18 cellular contexts compared by ENCODE assay signal in genomic region chr7:27145167-27145883, GRCh38. TPM values are rescaled to one million over a fixed set of nuclear protein-coding genes. Genes with fewer than 3 reads are reported as not detected.
DNase-seq lines count a peak whose midpoint lies in the region; ATAC-seq, FAIRE-seq and TF ChIP-seq lines count a peak whose summit lies in the region.
"Had no signal": no experiment of that assay in that cellular context is flagged by ENCODE, and none has a peak within 500 bp of the region (broad histone marks: within the 10 kb centered on the region; RNA-seq: fewer than 3 reads in every experiment).

No MANE protein-coding gene starts in this region.

- dilution Hi-C loops in endothelial cell of umbilical vein (cut with MboI; ENCODE audit: extremely low pct_ligation_motif_present, low sequenced_read_pairs), result no loop called here

- no peaks in the 10 kb centered on the region for H3K27me3 ChIP-seq in endothelial cell of umbilical vein (ENCODE audit: control insufficient read depth in 2 of 2, insufficient read depth in 2 of 2, low read length in 2 of 2)
- peaks cover 0 to 97% of the 10 kb centered on the region in 2 donors for H3K27me3 ChIP-seq in tibial nerve
- H3K27me3 ChIP-seq: uterus had no signal

- peak; percentile 42 for FAIRE-seq in endothelial cell of umbilical vein (lab: Jason Lieb, UNC)

- no peak for TF ChIP-seq POLR2A in endothelial cell of umbilical vein (IDR thresholded peaks at IDR 0.05; ENCODE audit: low read depth, low read length)
- no peak for TF ChIP-seq POLR2A in tibial nerve (IDR thresholded peaks at IDR 0.05)

- H3K9me3 ChIP-seq in endothelial cell of umbilical vein (replicated peaks; ENCODE audit: control insufficient read depth, insufficient read depth, low read length) (no peaks in the 10 kb centered on the region), tibial nerve (no peaks in the 10 kb centered on the region)
- H3K9me3 ChIP-seq: prostate gland, uterus had no signal

- H3K36me3 Mint-ChIP-seq in naive B cell, result peaks cover 0 to 13% of the 10 kb centered on the region in 2 donors
- H3K36me3 Mint-ChIP-seq in activated CD4-positive, alpha-beta T cell treated with anti-CD3 and anti-CD28 coated beads, Interleukin-2, amount 10 ng/mL, durations not matched to agents 24 days and 14 days (ENCODE audit: low read depth), result no peaks in the 10 kb centered on the region

- POLR2A ChIA-PET in endothelial cell of umbilical vein (lab: Charles Lee), result interaction anchor here (0.6 to 1.6 kb wide), 2 partner anchors 15 to 237 kb away, joined by 4 read pairs; no protein-coding TSS in a partner anchor

- CTCF ChIA-PET in endothelial cell of umbilical vein (lab: Charles Lee), result interaction anchor here (0.7 to 7.0 kb wide), 17 partner anchors 10 to 776 kb away, joined by 3 to 72 read pairs (median 5); partner anchors contain the start of gene HOXA7

- H3K27ac ChIP-seq in endothelial cell of umbilical vein (ENCODE audit: insufficient read depth, low read depth, low read length) (peak overlapping the region; percentile 64), tibial nerve (peak overlapping the region in 3 of 4 donors; percentile 46 to 77 (median 55))

- no TSS peak for BruUV-seq in endothelial cell of umbilical vein (replicated peaks; lab: Mats Ljungman, UMichigan)

- no peak for TF ChIP-seq EP300 in tibial nerve (IDR thresholded peaks at IDR 0.05)

- peaks cover 17 to 26% (median 21%) of the 10 kb centered on the region in 3 donors for H3K4me1 Mint-ChIP-seq in naive B cell
- H3K4me1 Mint-ChIP-seq in activated CD4-positive, alpha-beta T cell treated with anti-CD3 and anti-CD28 coated beads, Interleukin-2, amount 10 ng/mL, durations not matched to agents 24 days and 14 days, result peaks cover 2% of the 10 kb centered on the region

- H3K27ac Mint-ChIP-seq in naive B cell, result peak overlapping the region in 2 of 6 donors; percentile 44 to 72
- H3K27ac Mint-ChIP-seq in activated CD4-positive, alpha-beta T cell treated with anti-CD3 and anti-CD28 coated beads, Interleukin-2, amount 10 ng/mL, durations not matched to agents 24 days and 14 days, result no peak overlapping the region
- H3K27ac Mint-ChIP-seq: activated CD4-positive, alpha-beta T cell treated with anti-CD3 and anti-CD28 coated beads for 36 hours; CD4-positive, alpha-beta T cell; T-helper 1 cell treated with Interleukin-12 subunit alpha and Interleukin-12 subunit beta and Interleukin-4 antibody, amounts not matched to agents 30 μg/mL and 1 μg/mL, for 36 hours had no signal

- ATAC-seq in naive B cell (ENCODE audit: low read depth in 2 of 2), result no peak
- ATAC-seq: activated CD4-positive, alpha-beta T cell treated with anti-CD3 and anti-CD28 coated beads for 36 hours had no signal

- H3K9me3 Mint-ChIP-seq in naive B cell, result peaks cover 0 to 8% (median 2%) of the 10 kb centered on the region in 7 donors
- H3K9me3 Mint-ChIP-seq in activated CD4-positive, alpha-beta T cell treated with anti-CD3 and anti-CD28 coated beads, Interleukin-2, amount 10 ng/mL, durations not matched to agents 24 days and 14 days, result no peaks in the 10 kb centered on the region
- H3K9me3 Mint-ChIP-seq: CD4-positive, alpha-beta T cell; T-helper 1 cell treated with Interleukin-12 subunit alpha and Interleukin-12 subunit beta and Interleukin-4 antibody, amounts not matched to agents 30 μg/mL and 1 μg/mL, for 36 hours had no signal

- peak overlapping the region in 2 of 3 experiments; percentile 23 to 50 for H3K4me3 ChIP-seq in endothelial cell of umbilical vein (replicated peaks in 1 of 3; ENCODE audit: insufficient read depth in 1 of 3, low read depth in 1 of 3, low read length in 3 of 3)
- peak overlapping the region in 1 of 4 donors; percentile 4 for H3K4me3 ChIP-seq in tibial nerve
- H3K4me3 ChIP-seq: uterus had no signal

- peak; percentile 60 for DNase-seq in activated effector memory CD4-positive, alpha-beta T cell treated with anti-CD3 and anti-CD28 coated beads, Interleukin-2, amount 50 U/mL, for 16 hours
- DNase-seq in activated effector memory CD4-positive, alpha-beta T cell treated with Interleukin-2 at 50 U/mL for 16 hours, result no peak
- DNase-seq in endothelial cell of umbilical vein (ENCODE audit: low read depth, low spot score) (no peak), naive B cell (no peak), tibial nerve (ENCODE audit: low spot score in 2 of 2) (no peak), inferior parietal cortex (ENCODE audit: extremely low spot score) (no peak), occipital lobe (lab: John Stamatoyannopoulos, UW) (no peak)
- no peak for DNase-seq in activated CD4-positive, alpha-beta T cell treated with anti-CD3 and anti-CD28 coated beads, Interleukin-2, amount 10 ng/mL, durations not matched to agents 24 days and 14 days
- DNase-seq: 8988T; activated CD4-positive, alpha-beta T cell treated with anti-CD3 and anti-CD28 coated beads for 36 hours; activated T-cell treated with anti-CD3 and anti-CD28 coated beads, Interleukin-2, amount 50 U/mL, for 1 hour; cortex of kidney; MM.1S; NCI-H774 had no signal

- H3K4me1 ChIP-seq in endothelial cell of umbilical vein (ENCODE audit: control insufficient read depth, extremely low read depth, insufficient read depth, low read length) (peaks cover 73% of the 10 kb centered on the region), tibial nerve (peaks cover 0 to 58% (median 7%) of the 10 kb centered on the region in 4 donors)
- H3K4me1 ChIP-seq: uterus had no signal

- no peaks in the 10 kb centered on the region for H3K9me1 ChIP-seq in endothelial cell of umbilical vein (replicated peaks; ENCODE audit: control insufficient read depth, extremely low read depth, insufficient read depth, low read length)

- peak overlapping the region in 5 of 8 donors; percentile 26 to 73 (median 48) for H3K4me3 Mint-ChIP-seq in naive B cell
- no peak overlapping the region for H3K4me3 Mint-ChIP-seq in activated CD4-positive, alpha-beta T cell treated with anti-CD3 and anti-CD28 coated beads, Interleukin-2, amount 10 ng/mL, durations not matched to agents 24 days and 14 days
- H3K4me3 Mint-ChIP-seq: activated CD4-positive, alpha-beta T cell treated with anti-CD3 and anti-CD28 coated beads for 36 hours; CD4-positive, alpha-beta T cell; T-helper 1 cell treated with Interleukin-12 subunit alpha and Interleukin-12 subunit beta and Interleukin-4 antibody, amounts not matched to agents 30 μg/mL and 1 μg/mL, for 36 hours had no signal

- H3K4me2 ChIP-seq in endothelial cell of umbilical vein (ENCODE audit: insufficient read depth, low read length), result peak overlapping the region; percentile 76

- H2AFZ ChIP-seq in endothelial cell of umbilical vein (ENCODE audit: low read depth, low read length), result no peak overlapping the region

- H3K79me2 ChIP-seq in endothelial cell of umbilical vein (ENCODE audit: control insufficient read depth, insufficient read depth, low read length), result peaks cover 97% of the 10 kb centered on the region

- H4K20me1 ChIP-seq in endothelial cell of umbilical vein (replicated peaks; ENCODE audit: control insufficient read depth, extremely low read depth, insufficient read depth, low read length), result no peaks in the 10 kb centered on the region

- WGBS in tibial nerve, 2 donors, result 73 to 75% methylated on average over 43 to 44 of the region's 44 CpGs

- peaks cover 62 to 74% (median 62%) of the 10 kb centered on the region in 3 donors for H3K27me3 Mint-ChIP-seq in naive B cell
- H3K27me3 Mint-ChIP-seq in activated CD4-positive, alpha-beta T cell treated with anti-CD3 and anti-CD28 coated beads, Interleukin-2, amount 10 ng/mL, durations not matched to agents 24 days and 14 days, result peaks cover 36% of the 10 kb centered on the region

- peaks cover 0 to 19% of the 10 kb centered on the region in 2 experiments for H3K36me3 ChIP-seq in endothelial cell of umbilical vein (ENCODE audit: control insufficient read depth in 2 of 2, extremely low read depth in 1 of 2, insufficient read depth in 2 of 2, low read length in 2 of 2)
- H3K36me3 ChIP-seq in tibial nerve, result peaks cover 0 to 27% (median 0%) of the 10 kb centered on the region in 3 donors
- H3K36me3 ChIP-seq: prostate gland, uterus had no signal

- peak overlapping the region; percentile 47 for H3K9ac ChIP-seq in endothelial cell of umbilical vein (replicated peaks; ENCODE audit: extremely low read depth, insufficient read depth, low read length)

- intact Hi-C loops in endothelial cell of umbilical vein (cut with micrococcal nuclease), result no loop called here
- intact Hi-C loops in activated CD4-positive, alpha-beta T cell treated with anti-CD3 and anti-CD28 coated beads, Interleukin-2, amount 10 ng/mL, durations not matched to agents 24 days and 14 days (cut with micrococcal nuclease), result no loop called here

- TF ChIP-seq CTCF in endothelial cell of umbilical vein (IDR thresholded peaks at IDR 0.05; ENCODE audit: extremely low read depth in 1 of 2, insufficient read depth in 1 of 2, low read depth in 1 of 2, low read length in 2 of 2) (no peak), tibial nerve (IDR thresholded peaks at IDR 0.05) (no peak)

RNA-seq across cellular contexts. Expression of gene HOXA5, which starts 1.8 kb away (rescaled TPM):
- total RNA-seq in endothelial cell of umbilical vein (18.8 and 21.4 TPM in 2 replicates), tibial nerve (10 to 100 TPM; 12.0 to 25.9 (median 16.6) TPM), occipital lobe (not detected)
- polyA plus RNA-seq in endothelial cell of umbilical vein (18.6 and 22.1 TPM in 2 replicates), naive B cell (ENCODE audit: low read depth in 6 of 6) (not detected)
- polyA plus RNA-seq in endothelial cell of umbilical vein (2011; cell fraction: cytosol; rRNA removed), result 15.7 and 18.5 TPM in 2 replicates
- polyA plus RNA-seq in endothelial cell of umbilical vein (2011; cell fraction: nucleus; rRNA removed), result 29.1 and 32.2 TPM in 2 replicates
- 19.5 and 28.4 TPM in 2 replicates for polyA plus RNA-seq in endothelial cell of umbilical vein (2012)
- 12.0 and 16.8 TPM in 2 replicates for polyA minus RNA-seq in endothelial cell of umbilical vein
- 1.3 TPM for polyA minus RNA-seq in endothelial cell of umbilical vein (2011; cell fraction: cytosol; rRNA and poly(A)+ RNA removed)
- polyA minus RNA-seq in endothelial cell of umbilical vein (2011; cell fraction: nucleus; rRNA and poly(A)+ RNA removed), result 10.0 and 11.6 TPM in 2 replicates
- total RNA-seq in activated CD4-positive, alpha-beta T cell treated with anti-CD3 and anti-CD28 coated beads, Interleukin-2, amount 10 ng/mL, durations not matched to agents 24 days and 14 days, result not detected in 2 replicates
- total RNA-seq: activated CD4-positive, alpha-beta T cell treated with anti-CD3 and anti-CD28 coated beads for 36 hours; CD4-positive, alpha-beta T cell had no signal

RNA-seq across cellular contexts. Expression of gene HOXA6, which starts 2.2 kb away (rescaled TPM):
- 17.9 and 20.7 TPM in 2 replicates for total RNA-seq in endothelial cell of umbilical vein
- 7.8 and 10.0 TPM in 2 replicates for polyA plus RNA-seq in endothelial cell of umbilical vein
- 5.0 and 6.7 TPM in 2 replicates for polyA plus RNA-seq in endothelial cell of umbilical vein (2011; cell fraction: cytosol; rRNA removed)
- polyA plus RNA-seq in endothelial cell of umbilical vein (2011; cell fraction: nucleus; rRNA removed), result 15.6 and 19.9 TPM in 2 replicates
- 6.1 and 6.2 TPM in 2 replicates for polyA plus RNA-seq in endothelial cell of umbilical vein (2012)
- 6.1 and 6.7 TPM in 2 replicates for polyA minus RNA-seq in endothelial cell of umbilical vein
- not detected for polyA minus RNA-seq in endothelial cell of umbilical vein (2011; cell fraction: cytosol; rRNA and poly(A)+ RNA removed)
- 8.4 and 18.0 TPM in 2 replicates for polyA minus RNA-seq in endothelial cell of umbilical vein (2011; cell fraction: nucleus; rRNA and poly(A)+ RNA removed)
- not detected for polyA plus RNA-seq in naive B cell (ENCODE audit: low read depth in 6 of 6)
- 10 to 100 TPM; 11.1 to 30.9 (median 18.7) TPM for total RNA-seq in tibial nerve
- not detected in 2 replicates for total RNA-seq in activated CD4-positive, alpha-beta T cell treated with anti-CD3 and anti-CD28 coated beads, Interleukin-2, amount 10 ng/mL, durations not matched to agents 24 days and 14 days
- total RNA-seq in occipital lobe, result not detected
- total RNA-seq: activated CD4-positive, alpha-beta T cell treated with anti-CD3 and anti-CD28 coated beads for 36 hours; CD4-positive, alpha-beta T cell had no signal

RNA-seq across cellular contexts. Expression of gene HOXA3, which starts 7.1 kb away (rescaled TPM):
- total RNA-seq in endothelial cell of umbilical vein (12.0 and 14.0 TPM in 2 replicates), tibial nerve (10 to 100 TPM in 1 of 4 donors, 1 to 10 TPM in 3; 7.0 to 18.8 (median 8.7) TPM), occipital lobe (not detected)
- polyA plus RNA-seq in endothelial cell of umbilical vein (4.2 and 4.7 TPM in 2 replicates), naive B cell (ENCODE audit: low read depth in 6 of 6) (not detected)
- polyA plus RNA-seq in endothelial cell of umbilical vein (2011; cell fraction: cytosol; rRNA removed), result 1.5 and 2.4 TPM in 2 replicates
- 14.0 and 14.1 TPM in 2 replicates for polyA plus RNA-seq in endothelial cell of umbilical vein (2011; cell fraction: nucleus; rRNA removed)
- 4.6 and 5.6 TPM in 2 replicates for polyA plus RNA-seq in endothelial cell of umbilical vein (2012)
- 1.6 and 2.0 TPM in 2 replicates for polyA minus RNA-seq in endothelial cell of umbilical vein
- polyA minus RNA-seq in endothelial cell of umbilical vein (2011; cell fraction: cytosol; rRNA and poly(A)+ RNA removed), result not detected
- polyA minus RNA-seq in endothelial cell of umbilical vein (2011; cell fraction: nucleus; rRNA and poly(A)+ RNA removed), result 7.1 and 20.1 TPM in 2 replicates
- not detected in 2 replicates for total RNA-seq in activated CD4-positive, alpha-beta T cell treated with anti-CD3 and anti-CD28 coated beads, Interleukin-2, amount 10 ng/mL, durations not matched to agents 24 days and 14 days
- total RNA-seq: activated CD4-positive, alpha-beta T cell treated with anti-CD3 and anti-CD28 coated beads for 36 hours; CD4-positive, alpha-beta T cell had no signal

RNA-seq across cellular contexts. Expression of gene HOXA7, which starts 11.2 kb away (rescaled TPM):
- total RNA-seq in endothelial cell of umbilical vein (15.6 and 18.5 TPM in 2 replicates), tibial nerve (10 to 100 TPM in 2 of 4 donors, 1 to 10 TPM in 2; 8.7 to 16.9 (median 11.3) TPM), occipital lobe (not detected)
- polyA plus RNA-seq in endothelial cell of umbilical vein (16.9 and 18.1 TPM in 2 replicates), naive B cell (ENCODE audit: low read depth in 6 of 6) (not detected)
- 13.0 and 13.8 TPM in 2 replicates for polyA plus RNA-seq in endothelial cell of umbilical vein (2011; cell fraction: cytosol; rRNA removed)
- 5.6 and 8.3 TPM in 2 replicates for polyA plus RNA-seq in endothelial cell of umbilical vein (2011; cell fraction: nucleus; rRNA removed)
- 13.9 and 16.0 TPM in 2 replicates for polyA plus RNA-seq in endothelial cell of umbilical vein (2012)
- polyA minus RNA-seq in endothelial cell of umbilical vein, result 8.6 and 9.4 TPM in 2 replicates
- polyA minus RNA-seq in endothelial cell of umbilical vein (2011; cell fraction: cytosol; rRNA and poly(A)+ RNA removed), result 5.9 TPM
- polyA minus RNA-seq in endothelial cell of umbilical vein (2011; cell fraction: nucleus; rRNA and poly(A)+ RNA removed), result 3.8 and 4.1 TPM in 2 replicates
- not detected in 2 replicates for total RNA-seq in activated CD4-positive, alpha-beta T cell treated with anti-CD3 and anti-CD28 coated beads, Interleukin-2, amount 10 ng/mL, durations not matched to agents 24 days and 14 days
- total RNA-seq: activated CD4-positive, alpha-beta T cell treated with anti-CD3 and anti-CD28 coated beads for 36 hours; CD4-positive, alpha-beta T cell had no signal

RNA-seq across cellular contexts. Expression of gene HOXA4, which starts 14.8 kb away (rescaled TPM):
- total RNA-seq in endothelial cell of umbilical vein, result 7.5 and 8.1 TPM in 2 replicates
- polyA plus RNA-seq in endothelial cell of umbilical vein, result 4.9 and 5.8 TPM in 2 replicates
- polyA plus RNA-seq in endothelial cell of umbilical vein (2011; cell fraction: cytosol; rRNA removed), result 5.1 and 5.7 TPM in 2 replicates
- polyA plus RNA-seq in endothelial cell of umbilical vein (2011; cell fraction: nucleus; rRNA removed), result 16.7 and 22.7 TPM in 2 replicates
- 10.9 and 15.8 TPM in 2 replicates for polyA plus RNA-seq in endothelial cell of umbilical vein (2012)
- polyA minus RNA-seq in endothelial cell of umbilical vein, result 2.7 TPM in 2 replicates
- polyA minus RNA-seq in endothelial cell of umbilical vein (2011; cell fraction: cytosol; rRNA and poly(A)+ RNA removed), result not detected
- polyA minus RNA-seq in endothelial cell of umbilical vein (2011; cell fraction: nucleus; rRNA and poly(A)+ RNA removed), result 6.6 and 7.0 TPM in 2 replicates
- not detected for polyA plus RNA-seq in naive B cell (ENCODE audit: low read depth in 6 of 6)
- 1 to 10 TPM; 4.4 to 6.3 (median 4.7) TPM for total RNA-seq in tibial nerve
- not detected in 2 replicates for total RNA-seq in activated CD4-positive, alpha-beta T cell treated with anti-CD3 and anti-CD28 coated beads, Interleukin-2, amount 10 ng/mL, durations not matched to agents 24 days and 14 days
- not detected for total RNA-seq in occipital lobe
- total RNA-seq: CD4-positive, alpha-beta T cell had no signal

Comparison
In these comparisons a context has a peak if more than half of its experiments do, and no peak if none do; other contexts are left out.
1. RNA of gene HOXA5, which starts 1.8 kb away (total RNA-seq): 18.8 to 21.4 TPM in endothelial cell of umbilical vein and 12.0 to 25.9 TPM in tibial nerve; not detected in activated CD4-positive, alpha-beta T cell treated with anti-CD3 and anti-CD28 coated beads, Interleukin-2, amount 10 ng/mL, durations not matched to agents 24 days and 14 days and not detected in occipital lobe (single experiment); every median in the first group is over 10 times any median in the second.
2. RNA of gene HOXA6, which starts 2.2 kb away (total RNA-seq): 11.1 to 30.9 TPM in tibial nerve and 17.9 to 20.7 TPM in endothelial cell of umbilical vein; not detected in activated CD4-positive, alpha-beta T cell treated with anti-CD3 and anti-CD28 coated beads, Interleukin-2, amount 10 ng/mL, durations not matched to agents 24 days and 14 days and not detected in occipital lobe (single experiment); every median in the first group is over 10 times any median in the second.